ENCODE assay signal across 1 cellular context in the genomic region with DNA sequence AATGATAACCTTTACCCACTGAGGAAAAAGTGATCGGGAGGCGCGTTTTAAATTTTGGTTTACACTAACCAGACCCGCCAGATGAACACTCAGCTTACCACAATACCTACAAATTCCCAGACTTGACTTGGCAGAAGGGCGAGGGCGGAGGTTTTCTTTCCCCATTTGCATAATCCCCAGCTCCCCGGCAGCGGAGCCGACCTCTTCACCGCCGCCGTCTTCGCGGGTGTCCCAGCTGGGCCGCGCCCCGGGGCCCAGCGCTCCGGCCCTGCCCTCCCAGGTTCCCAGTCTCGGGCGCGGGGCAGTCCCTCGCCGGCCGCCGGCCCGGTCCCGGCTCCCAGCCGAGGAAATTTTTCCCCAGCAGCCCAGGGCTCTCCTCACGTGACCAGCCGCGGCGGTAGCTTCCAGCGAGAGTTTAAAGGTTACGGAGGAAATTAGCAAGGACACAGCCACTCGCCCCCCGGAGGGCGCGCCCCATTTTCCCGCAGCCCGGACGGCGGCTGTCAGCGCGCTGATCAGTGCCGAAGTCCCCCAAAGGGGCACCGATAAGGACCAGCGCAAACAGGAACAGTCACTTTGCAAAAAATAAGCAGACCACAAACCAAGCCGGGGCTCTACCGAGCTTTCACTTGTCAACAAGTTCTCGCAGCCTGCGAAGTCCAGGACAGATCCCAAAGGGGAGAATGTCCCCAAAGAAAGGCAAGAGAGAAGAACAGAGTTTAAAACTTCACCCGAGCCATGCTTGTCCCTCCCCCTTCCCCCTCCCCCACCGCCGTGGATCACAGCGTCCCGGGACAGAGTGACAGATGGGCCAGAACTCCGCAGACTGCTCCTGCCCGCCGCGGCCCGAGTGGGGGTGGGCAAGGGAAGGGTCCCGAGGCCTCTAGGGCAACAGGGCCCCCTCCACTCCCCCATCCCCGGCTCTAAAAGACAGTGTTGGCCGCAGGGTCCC.
TF ChIP-seq lines count a peak whose summit lies in the region.

No MANE protein-coding gene starts in this region.

TF ChIP-seq in SK-N-SH, 30 proteins besides CTCF, POLR2A, EP300 and RAD21 (continued from another document):
- TF ChIP-seq REST (IDR thresholded peaks at IDR 0.05; ENCODE audit: low read depth, low read length) (no peak), RFX5 (IDR thresholded peaks at IDR 0.05; ENCODE audit: low read length) (no peak), SIN3A (IDR thresholded peaks at IDR 0.05; ENCODE audit: borderline replicate concordance, low read depth, low read length) (peak; percentile 42; the same call in 1 of the 2 replicates), SMC3 (IDR thresholded peaks at IDR 0.05; ENCODE audit: low read depth, low read length) (no peak), JUND (IDR thresholded peaks at IDR 0.05) (no peak), CHD2 (IDR thresholded peaks at IDR 0.05; ENCODE audit: low read length, partially characterized antibody) (peak; percentile 54), GATA2 (CRISPR knock-in tag; IDR thresholded peaks at IDR 0.05) (no peak), FOXM1 (IDR thresholded peaks at IDR 0.05; ENCODE audit: low read depth) (no peak), TAF1 (IDR thresholded peaks at IDR 0.05; ENCODE audit: borderline replicate concordance, low read depth, low read length) (no peak), POLR2AphosphoS5 (IDR thresholded peaks at IDR 0.05; ENCODE audit: low read depth, low read length) (0 out of 2 replicates have a peak, but pooled peaks have one; percentile 27), YY1 (IDR thresholded peaks at IDR 0.05; ENCODE audit: low read depth) (no peak), GABPA (IDR thresholded peaks at IDR 0.05; ENCODE audit: low read depth) (no peak), TCF12 (IDR thresholded peaks at IDR 0.05) (peak; percentile 48; the same call in 1 of the 2 replicates), RCOR1 (IDR thresholded peaks at IDR 0.05; ENCODE audit: low read length) (no peak), RXRA (IDR thresholded peaks at IDR 0.05; ENCODE audit: borderline replicate concordance, low read depth) (no peak), TEAD4 (IDR thresholded peaks at IDR 0.05; ENCODE audit: borderline replicate concordance, insufficient read depth) (no peak)
- TF ChIP-seq, protein P1, sequence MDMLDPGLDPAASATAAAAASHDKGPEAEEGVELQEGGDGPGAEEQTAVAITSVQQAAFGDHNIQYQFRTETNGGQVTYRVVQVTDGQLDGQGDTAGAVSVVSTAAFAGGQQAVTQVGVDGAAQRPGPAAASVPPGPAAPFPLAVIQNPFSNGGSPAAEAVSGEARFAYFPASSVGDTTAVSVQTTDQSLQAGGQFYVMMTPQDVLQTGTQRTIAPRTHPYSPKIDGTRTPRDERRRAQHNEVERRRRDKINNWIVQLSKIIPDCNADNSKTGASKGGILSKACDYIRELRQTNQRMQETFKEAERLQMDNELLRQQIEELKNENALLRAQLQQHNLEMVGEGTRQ (IDR thresholded peaks at IDR 0.05; ENCODE audit: borderline replicate concordance, low read depth, low read length), result peak; percentile 76
- TF ChIP-seq, protein P2, sequence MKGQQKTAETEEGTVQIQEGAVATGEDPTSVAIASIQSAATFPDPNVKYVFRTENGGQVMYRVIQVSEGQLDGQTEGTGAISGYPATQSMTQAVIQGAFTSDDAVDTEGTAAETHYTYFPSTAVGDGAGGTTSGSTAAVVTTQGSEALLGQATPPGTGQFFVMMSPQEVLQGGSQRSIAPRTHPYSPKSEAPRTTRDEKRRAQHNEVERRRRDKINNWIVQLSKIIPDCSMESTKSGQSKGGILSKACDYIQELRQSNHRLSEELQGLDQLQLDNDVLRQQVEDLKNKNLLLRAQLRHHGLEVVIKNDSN (IDR thresholded peaks at IDR 0.05; ENCODE audit: borderline replicate concordance, low read depth), result peak; percentile 96
